14 cellular contexts compared by ENCODE assay signal in the genomic region with DNA sequence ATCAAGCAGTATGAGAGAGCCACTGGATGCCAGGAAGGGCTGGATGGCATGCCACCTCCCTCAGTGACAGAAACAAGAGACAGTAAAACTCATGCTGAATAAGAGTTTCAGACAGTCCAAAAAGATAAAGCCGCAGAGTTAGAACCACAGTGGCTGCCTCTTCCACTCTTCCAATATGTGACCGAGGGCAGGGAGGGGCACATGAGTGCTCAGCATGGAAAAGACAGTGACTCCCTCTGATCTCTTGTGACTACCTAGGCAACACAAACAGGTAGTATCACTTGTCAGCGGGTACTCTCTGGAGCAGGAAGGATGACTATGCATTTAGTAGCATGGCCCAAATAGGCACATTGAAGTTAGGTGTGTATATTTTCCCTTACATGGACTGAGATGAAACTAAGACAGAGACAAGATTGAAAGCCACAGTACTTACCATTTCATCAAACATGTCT.
A peak's percentile ranks its signal among the peaks of the same experiment; 100 is the strongest.
DNase-seq lines count a peak whose midpoint lies in the region; FAIRE-seq and TF ChIP-seq lines count a peak whose summit lies in the region.
"Had no signal": no experiment of that assay in that cellular context is flagged by ENCODE, and none has a peak within 500 bp of the region (broad histone marks: within the 10 kb centered on the region; RNA-seq: fewer than 3 reads in every experiment).

No MANE protein-coding gene starts in this region.

- H3K27me3 ChIP-seq in Caco-2 (replicated peaks; ENCODE audit: control insufficient read depth, insufficient read depth, low read length), result no peaks in the 10 kb centered on the region
- H3K27me3 ChIP-seq in WERI-Rb-1 (ENCODE audit: insufficient read depth, low read depth, severe bottlenecking), result no peaks in the 10 kb centered on the region
- no peaks in the 10 kb centered on the region for H3K27me3 ChIP-seq in suprapubic skin

- POLR2A ChIA-PET in Caco-2 (lab: Charles Lee), result no interaction called here

- DNase-seq in Caco-2 (no peak), GM12891 (ENCODE audit: insufficient read length, low spot score) (no peak), WERI-Rb-1 (no peak), neural crest cell (ENCODE audit: low read depth, low spot score) (no peak), suprapubic skin (ENCODE audit: low spot score in 2 of 2) (no peak), DMS114 treated with DMSO at 0.1 percent for 48 hours (lab: John Stamatoyannopoulos, UW; ENCODE audit: unreplicated experiment) (no peak), GM20000 (ENCODE audit: low spot score) (no peak)
- no peak for DNase-seq in activated CD8-positive, alpha-beta memory T cell treated with anti-CD3 and anti-CD28 coated beads, Interleukin-2, amount 50 U/mL, for 4 hours
- DNase-seq: ACHN; CD4-positive, CD25-positive, alpha-beta regulatory T cell; H7; Kasumi-1; NCI-H2029; NCI-H526 treated with DMSO at 0.1 percent for 48 hours had no signal

- peaks cover 12% of the 10 kb centered on the region for H3K4me1 Mint-ChIP-seq in Caco-2 (ENCODE audit: low read depth, unreplicated experiment)
- peaks cover 9% of the 10 kb centered on the region for H3K4me1 Mint-ChIP-seq in neural crest cell
- H3K4me1 Mint-ChIP-seq: CD4-positive, CD25-positive, alpha-beta regulatory T cell had no signal

- H3K9me3 ChIP-seq in Caco-2, result no peaks in the 10 kb centered on the region
- H3K9me3 ChIP-seq in WERI-Rb-1 (ENCODE audit: severe bottlenecking), result no peaks in the 10 kb centered on the region
- H3K9me3 ChIP-seq in suprapubic skin, result no peaks in the 10 kb centered on the region

- H3K4me3 Mint-ChIP-seq in Caco-2 (ENCODE audit: unreplicated experiment) (no peak overlapping the region), neural crest cell (no peak overlapping the region)
- H3K4me3 Mint-ChIP-seq: CD4-positive, CD25-positive, alpha-beta regulatory T cell had no signal

- H3K27ac Mint-ChIP-seq in Caco-2 (ENCODE audit: unreplicated experiment), result peak overlapping the region; percentile 23
- peak overlapping the region; percentile 12 for H3K27ac Mint-ChIP-seq in neural crest cell (ENCODE audit: unreplicated experiment)
- H3K27ac Mint-ChIP-seq: CD4-positive, CD25-positive, alpha-beta regulatory T cell had no signal

- FAIRE-seq in GM12891 (lab: Jason Lieb, UNC), result peak; percentile 73

- WGBS in suprapubic skin, result 93% methylated on average over 3 of the region's 3 CpGs

- intact Hi-C loops in Caco-2 (cut with micrococcal nuclease; ENCODE audit: unreplicated experiment), result no loop called here

- TF ChIP-seq CTCF in Caco-2 (IDR thresholded peaks at IDR 0.05; ENCODE audit: insufficient read depth in 1 of 2, low read depth in 1 of 2, low read length in 1 of 2, severe bottlenecking in 1 of 2, unreplicated experiment in 1 of 2), result no peak
- no peak for TF ChIP-seq CTCF in WERI-Rb-1 (IDR thresholded peaks at IDR 0.05; ENCODE audit: low read depth, low read length)
- no peak for TF ChIP-seq CTCF in neural crest cell (conservative IDR thresholded peaks at IDR 0.05)
- TF ChIP-seq CTCF in suprapubic skin (IDR thresholded peaks at IDR 0.05), result no peak
- no peak for TF ChIP-seq CTCF in GM20000 (IDR thresholded peaks at IDR 0.05; ENCODE audit: extremely low read depth, missing control alignments)

- H3K36me3 Mint-ChIP-seq in Caco-2 (ENCODE audit: insufficient read depth, unreplicated experiment) (peaks cover 73% of the 10 kb centered on the region), neural crest cell (ENCODE audit: low read depth) (peaks cover 8% of the 10 kb centered on the region)
- H3K36me3 Mint-ChIP-seq: CD4-positive, CD25-positive, alpha-beta regulatory T cell had no signal

- H3K4me3 ChIP-seq in Caco-2 (ENCODE audit: low read depth, low read length) (no peak overlapping the region), WERI-Rb-1 (ENCODE audit: low read depth, low read length) (no peak overlapping the region), suprapubic skin (no peak overlapping the region)

- BruUV-seq in Caco-2 (replicated peaks; lab: Mats Ljungman, UMichigan), result no TSS peak

- no peaks in the 10 kb centered on the region for H3K27me3 Mint-ChIP-seq in Caco-2 (ENCODE audit: insufficient read depth, unreplicated experiment)
- no peaks in the 10 kb centered on the region for H3K27me3 Mint-ChIP-seq in neural crest cell (ENCODE audit: low read depth)

- H3K36me3 ChIP-seq in Caco-2 (ENCODE audit: control insufficient read depth, insufficient read depth, low read length) (no peaks in the 10 kb centered on the region; the same call in 1 of the 2 replicates), WERI-Rb-1 (no peaks in the 10 kb centered on the region), suprapubic skin (no peaks in the 10 kb centered on the region)

- CTCF ChIA-PET in Caco-2 (lab: Charles Lee), result no interaction called here

- H3K27ac ChIP-seq in WERI-Rb-1 (peak overlapping the region; percentile 87; the same call in 1 of the 2 replicates), suprapubic skin (no peak overlapping the region)

- no peak for TF ChIP-seq EP300 in suprapubic skin (IDR thresholded peaks at IDR 0.05)

- 0 out of 2 replicates have a peak, but pooled peaks cover 4% of the 10 kb centered on the region for H3K4me1 ChIP-seq in Caco-2
- no peaks in the 10 kb centered on the region for H3K4me1 ChIP-seq in suprapubic skin

- H3K9me3 Mint-ChIP-seq in Caco-2 (ENCODE audit: unreplicated experiment), result no peaks in the 10 kb centered on the region
- no peaks in the 10 kb centered on the region for H3K9me3 Mint-ChIP-seq in neural crest cell

- TF ChIP-seq POLR2A in GM12891 (IDR thresholded peaks at IDR 0.05; ENCODE audit: low read depth, low read length) (no peak), suprapubic skin (IDR thresholded peaks at IDR 0.05) (no peak)

TF ChIP-seq in GM12891, 5 proteins besides CTCF, POLR2A, EP300 and RAD21:
- TF ChIP-seq POU2F2 (IDR thresholded peaks at IDR 0.05; ENCODE audit: low read depth, low read length) (no peak), TAF1 (IDR thresholded peaks at IDR 0.05; ENCODE audit: low read depth, low read length) (no peak), SPI1 (IDR thresholded peaks at IDR 0.05; ENCODE audit: low read depth, low read length) (no peak), PAX5 (IDR thresholded peaks at IDR 0.05; ENCODE audit: insufficient read depth, low read length, severe bottlenecking) (no peak), POLR2AphosphoS5 (IDR thresholded peaks at IDR 0.05; ENCODE audit: low read depth, low read length) (no peak)
